ENCODE assay signal across 1 cellular context in genomic region chr3:113485161-113485609, GRCh38.
TF ChIP-seq lines count a peak whose summit lies in the region.

No MANE protein-coding gene starts in this region.

TF ChIP-seq in HepG2, 621 proteins besides CTCF, POLR2A, EP300 and RAD21 (continues in another document):
- no peak for TF ChIP-seq ZNF232 (CRISPR knock-in tag; IDR thresholded peaks at IDR 0.05; ENCODE audit: borderline replicate concordance)
- TF ChIP-seq ZNF281 (CRISPR knock-in tag; IDR thresholded peaks at IDR 0.05; ENCODE audit: borderline replicate concordance): peak; percentile 59; the same call in 1 of the 2 replicates
- 0 out of 2 replicates have a peak, but pooled peaks have one; percentile 63 for TF ChIP-seq FOXC1 (CRISPR knock-in tag; IDR thresholded peaks at IDR 0.05; ENCODE audit: borderline replicate concordance)
- TF ChIP-seq ZNF530 (CRISPR knock-in tag; IDR thresholded peaks at IDR 0.05; ENCODE audit: low read depth): no peak
- TF ChIP-seq AFF4 (CRISPR knock-in tag; IDR thresholded peaks at IDR 0.05): no peak
- TF ChIP-seq ZNF362 (CRISPR knock-in tag; IDR thresholded peaks at IDR 0.05; ENCODE audit: borderline replicate concordance): no peak
- peak; percentile 57 for TF ChIP-seq KAT8 (CRISPR knock-in tag; IDR thresholded peaks at IDR 0.05)
- no peak for TF ChIP-seq ZFP36L2 (CRISPR knock-in tag; IDR thresholded peaks at IDR 0.05)
- TF ChIP-seq TRAFD1 (CRISPR knock-in tag; IDR thresholded peaks at IDR 0.05; ENCODE audit: borderline replicate concordance): no peak
- peak; percentile 79; the same call in 1 of the 2 replicates for TF ChIP-seq ZBTB33 (CRISPR knock-in tag; IDR thresholded peaks at IDR 0.05)
- no peak for TF ChIP-seq ZNF749 (CRISPR knock-in tag; IDR thresholded peaks at IDR 0.05; ENCODE audit: borderline replicate concordance)
- TF ChIP-seq RBFOX2 (IDR thresholded peaks at IDR 0.05; ENCODE audit: low read depth, low read length): no peak
- TF ChIP-seq ZNF687 (CRISPR knock-in tag; IDR thresholded peaks at IDR 0.05): peak; percentile 39; the same call in 1 of the 2 replicates
- TF ChIP-seq FOSL2 (CRISPR knock-in tag; IDR thresholded peaks at IDR 0.05): peak; percentile 25; the same call in 1 of the 2 replicates
- peak; percentile 58; the same call in 1 of the 2 replicates for TF ChIP-seq ZBTB38 (CRISPR knock-in tag; IDR thresholded peaks at IDR 0.05)
- no peak for TF ChIP-seq RFX3 (CRISPR knock-in tag; IDR thresholded peaks at IDR 0.05)
- no peak for TF ChIP-seq PHF8 (CRISPR knock-in tag; IDR thresholded peaks at IDR 0.05)
- no peak for TF ChIP-seq ZGPAT (CRISPR knock-in tag; IDR thresholded peaks at IDR 0.05)
- no peak for TF ChIP-seq ZNF260 (CRISPR knock-in tag; IDR thresholded peaks at IDR 0.05; ENCODE audit: borderline replicate concordance, low read depth)
- no peak for TF ChIP-seq ZNF225 (CRISPR knock-in tag; IDR thresholded peaks at IDR 0.05)
- TF ChIP-seq MTF2 (CRISPR knock-in tag; IDR thresholded peaks at IDR 0.05; ENCODE audit: borderline replicate concordance): no peak
- 0 out of 2 replicates have a peak, but pooled peaks have one; percentile 30 for TF ChIP-seq SALL1 (CRISPR knock-in tag; IDR thresholded peaks at IDR 0.05)
- no peak for TF ChIP-seq THYN1 (CRISPR knock-in tag; IDR thresholded peaks at IDR 0.05; ENCODE audit: borderline replicate concordance, low read depth)
- TF ChIP-seq SOX5 (CRISPR knock-in tag; IDR thresholded peaks at IDR 0.05; ENCODE audit: borderline replicate concordance): no peak
- TF ChIP-seq ARID5B (CRISPR knock-in tag; IDR thresholded peaks at IDR 0.05): 0 out of 2 replicates have a peak, but pooled peaks have one; percentile 32
